Comparison of ENCODE assay signal across 8 cellular contexts in genomic region chrX:38326086-38326485, GRCh38. TPM values are rescaled to one million over a fixed set of nuclear protein-coding genes. Genes with fewer than 3 reads are reported as not detected.
DNase-seq lines count a peak whose midpoint lies in the region; ATAC-seq and TF ChIP-seq lines count a peak whose summit lies in the region.

No MANE protein-coding gene starts in this region.

- CTCF ChIA-PET in MCF 10A (lab: Yijun Ruan, JAX) (interaction anchor here (0.7 to 3.5 kb wide), 7 partner anchors 18 to 146 kb away, joined by 3 to 48 read pairs (median 15); no protein-coding TSS in a partner anchor), HEK293T (lab: Yijun Ruan, JAX) (no interaction called here)

- H3K27ac Mint-ChIP-seq in MCF 10A (ENCODE audit: low read depth, unreplicated experiment), result peak overlapping the region; percentile 99

- H3K4me3 ChIP-seq in right cardiac atrium (ENCODE audit: low read length), result peak overlapping the region; percentile 68
- H3K4me3 ChIP-seq in mesodermal cell (ENCODE audit: extremely low read depth, insufficient read depth, low read length, poor library complexity, severe bottlenecking), result peak overlapping the region; percentile 48

- H3K9me3 ChIP-seq in right cardiac atrium (ENCODE audit: control insufficient read depth, low read length) (no peaks in the 10 kb centered on the region), mesodermal cell (ENCODE audit: control insufficient read depth, low read length) (no peaks in the 10 kb centered on the region)

- TSS peak; percentile 25 for BruUV-seq in MCF 10A (replicated peaks; lab: Mats Ljungman, UMichigan)

- peak overlapping the region; percentile 87 for H3K27ac ChIP-seq in right cardiac atrium (ENCODE audit: low read length)
- no peak overlapping the region for H3K27ac ChIP-seq in mesodermal cell (ENCODE audit: low read depth, low read length, severe bottlenecking)

- H3K4me1 Mint-ChIP-seq in MCF 10A (ENCODE audit: insufficient read depth, unreplicated experiment), result no peaks in the 10 kb centered on the region

- H3K27me3 Mint-ChIP-seq in MCF 10A (ENCODE audit: insufficient read depth, unreplicated experiment), result peaks cover 47% of the 10 kb centered on the region

- POLR2A ChIA-PET in MCF 10A (lab: Yijun Ruan, JAX), result interaction anchor here (2.0 to 12.6 kb wide), 2 partner anchors 14 to 20 kb away, joined by 19 to 123 read pairs; no protein-coding TSS in a partner anchor
- POLR2A ChIA-PET in HEK293T (lab: Yijun Ruan, JAX), result interaction anchor here (1.4 kb wide), 1 partner anchor 10 kb away, joined by 3 read pairs; no protein-coding TSS in a partner anchor

- H3K9me3 Mint-ChIP-seq in MCF 10A (ENCODE audit: unreplicated experiment), result no peaks in the 10 kb centered on the region

- intact Hi-C loops in right cardiac atrium (cut with DNase I) (loop anchor here in 1 of 4 donors (5.0 kb wide), 1 partner anchor 399 kb away; no protein-coding TSS in a partner anchor), left cardiac atrium (cut with DNase I) (no loop called here), MCF 10A (cut with micrococcal nuclease) (loop anchor here (2.0 kb wide), 3 partner anchors 13 to 51 kb away; no protein-coding TSS in a partner anchor)

- no peak for TF ChIP-seq CTCF in MCF 10A (IDR thresholded peaks at IDR 0.05; ENCODE audit: unreplicated experiment)

- peak overlapping the region; percentile 91 for H3K4me3 Mint-ChIP-seq in MCF 10A (ENCODE audit: unreplicated experiment)

- 45% methylated on average over 3 of the region's 3 CpGs for WGBS in right cardiac atrium
- 80% methylated on average over 1 of the region's 3 CpGs; no CpG with 5 or more reads in 1 of the 2 experiments for WGBS in mesodermal cell (ENCODE audit: insufficient coverage in 2 of 2), 2 experiments

- H3K36me3 Mint-ChIP-seq in MCF 10A (ENCODE audit: insufficient read depth, unreplicated experiment), result peaks cover 7% of the 10 kb centered on the region

- no peaks in the 10 kb centered on the region for H3K36me3 ChIP-seq in mesodermal cell (ENCODE audit: control insufficient read depth, insufficient read depth, low read length)

- H3K27me3 ChIP-seq in right cardiac atrium (ENCODE audit: control insufficient read depth, insufficient read depth), result no peaks in the 10 kb centered on the region

- no peak for DNase-seq in right cardiac atrium
- DNase-seq in left cardiac atrium, result no peak
- no peak for DNase-seq in MCF 10A (ENCODE audit: unreplicated experiment)
- DNase-seq in RPMI8226, result no peak
- DNase-seq in mesenteric fat pad (ENCODE audit: low spot score), result no peak
- DNase-seq in HEK293T (ENCODE audit: extremely low spot score), result no peak
- no peak for DNase-seq in NCI-H2081 (lab: John Stamatoyannopoulos, UW)

- ATAC-seq in right cardiac atrium, result no peak
- no peak for ATAC-seq in left cardiac atrium

- H3K4me1 ChIP-seq in right cardiac atrium (ENCODE audit: control insufficient read depth, insufficient read depth, low read length), result peaks cover 1% of the 10 kb centered on the region
- no peaks in the 10 kb centered on the region for H3K4me1 ChIP-seq in mesodermal cell (ENCODE audit: control insufficient read depth, insufficient read depth, low read length, poor library complexity, severe bottlenecking)

TF ChIP-seq in HEK293T, 16 proteins besides CTCF, POLR2A, EP300 and RAD21:
- TF ChIP-seq TARDBP (IDR thresholded peaks at IDR 0.05) (no peak), SP1 (IDR thresholded peaks at IDR 0.05) (no peak), FOXA1 (IDR thresholded peaks at IDR 0.05) (no peak), SUZ12 (IDR thresholded peaks at IDR 0.05) (no peak), NFRKB (IDR thresholded peaks at IDR 0.05) (no peak), LEF1 (IDR thresholded peaks at IDR 0.05; ENCODE audit: borderline replicate concordance) (no peak), PKNOX1 (IDR thresholded peaks at IDR 0.05) (no peak), L3MBTL2 (conservative IDR thresholded peaks at IDR 0.05) (no peak)

RNA-seq across cellular contexts. Expression of gene RPGR, which starts 1.2 kb away (rescaled TPM):
- total RNA-seq in right cardiac atrium (1 to 10 TPM; 4.2 to 9.5 (median 7.9) TPM), left cardiac atrium (10 to 100 TPM in 1 of 2 donors, 1 to 10 TPM in 1; 5.9 to 12.4 TPM), MCF 10A (2022) (18.9 and 23.8 TPM in 2 replicates), mesenteric fat pad (31.2 TPM)
- 10.9 TPM for polyA plus RNA-seq in right cardiac atrium
- polyA plus RNA-seq in mesodermal cell (2013, experiment 1 of 2), result 9.6 TPM
- polyA plus RNA-seq in mesodermal cell (2013, experiment 2 of 2), result 9.8 TPM

RNA-seq across cellular contexts. Expression of gene OTC, which starts 26.3 kb away (rescaled TPM):
- total RNA-seq in right cardiac atrium, result 1 to 10 TPM in 2 of 4 donors, under 1 TPM in 2; 0.36 to 1.1 (median 0.84) TPM
- polyA plus RNA-seq in right cardiac atrium, result 0.18 TPM
- total RNA-seq in left cardiac atrium, result under 1 TPM; 0.32 to 0.58 TPM
- total RNA-seq in MCF 10A (2022), result not detected in 2 replicates
- polyA plus RNA-seq in mesodermal cell (2013, experiment 1 of 2), result not detected
- polyA plus RNA-seq in mesodermal cell (2013, experiment 2 of 2), result not detected
- total RNA-seq in mesenteric fat pad, result not detected
